Comparison of ENCODE assay signal across 12 cellular contexts in the genomic region with DNA sequence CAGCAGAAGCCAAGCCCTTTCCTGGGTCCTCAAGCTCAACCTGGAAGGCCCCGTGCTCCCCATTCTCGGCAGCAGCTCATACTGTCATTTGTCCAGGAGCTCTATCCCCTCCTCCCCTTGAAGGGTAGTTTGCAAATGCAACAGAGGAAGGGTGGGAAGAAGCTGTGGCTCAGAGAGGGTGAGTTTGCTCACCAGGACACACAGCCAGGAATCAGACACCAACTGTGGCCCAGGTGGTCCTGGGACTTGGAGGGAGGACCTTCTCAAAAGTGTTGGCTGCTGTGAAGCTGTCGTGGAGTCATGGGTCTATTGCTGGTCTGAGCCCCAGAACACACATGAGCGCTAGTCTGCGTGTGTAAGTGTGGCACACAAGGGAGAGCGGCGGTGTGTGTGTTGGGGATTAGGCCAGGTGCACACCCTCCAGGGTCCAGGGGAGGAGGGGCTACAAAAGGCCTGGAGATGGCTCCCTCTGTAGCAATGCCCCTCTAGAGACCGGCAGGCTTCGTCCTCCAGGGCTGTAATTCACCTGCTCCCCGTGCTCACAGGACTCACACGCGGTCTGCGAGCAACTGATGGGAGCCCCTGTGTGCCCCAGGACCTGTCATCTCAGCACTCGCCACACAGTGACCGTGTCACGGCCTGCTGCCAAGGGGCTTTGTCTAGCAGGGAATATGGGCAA. TPM values are rescaled to one million over a fixed set of nuclear protein-coding genes. Genes with fewer than 3 reads are reported as not detected.
DNase-seq lines count a peak whose midpoint lies in the region; ATAC-seq lines count a peak whose summit lies in the region.
"Had no signal": no experiment of that assay in that cellular context is flagged by ENCODE, and none has a peak within 500 bp of the region (broad histone marks: within the 10 kb centered on the region; RNA-seq: fewer than 3 reads in every experiment).

No MANE protein-coding gene starts in this region.

- no peak for ATAC-seq in activated naive CD8-positive, alpha-beta T cell treated with anti-CD3 and anti-CD28 coated beads, Interleukin-2, amount 10 ng/mL, durations not matched to agents 7 days and 5 days (ENCODE audit: low read depth)
- no peak for ATAC-seq in GM18907 (IDR thresholded peaks at IDR 0.05; ENCODE audit: unreplicated experiment)
- no peak for ATAC-seq in left cardiac atrium

- no peak overlapping the region for H3K4me3 Mint-ChIP-seq in activated CD4-positive, alpha-beta T cell treated with anti-CD3 and anti-CD28 coated beads, Interleukin-2, amount 10 ng/mL, durations not matched to agents 7 days and 5 days
- H3K4me3 Mint-ChIP-seq in activated naive CD8-positive, alpha-beta T cell treated with anti-CD3 and anti-CD28 coated beads, Interleukin-2, amount 10 ng/mL, durations not matched to agents 7 days and 5 days = peak overlapping the region; percentile 78

- no peaks in the 10 kb centered on the region for H3K79me2 ChIP-seq in Karpas-422 (ENCODE audit: low read length)

- no peaks in the 10 kb centered on the region for H3K36me3 Mint-ChIP-seq in activated CD4-positive, alpha-beta T cell treated with anti-CD3 and anti-CD28 coated beads, Interleukin-2, amount 10 ng/mL, durations not matched to agents 7 days and 5 days (ENCODE audit: low read depth)
- H3K36me3 Mint-ChIP-seq in activated naive CD8-positive, alpha-beta T cell treated with anti-CD3 and anti-CD28 coated beads, Interleukin-2, amount 10 ng/mL, durations not matched to agents 7 days and 5 days = no peaks in the 10 kb centered on the region

- intact Hi-C loops in left cardiac atrium (cut with DNase I) = loop anchor here in 1 of 2 donors (2.0 to 10.0 kb wide), 2 partner anchors 87 to 247 kb away; a partner anchor contains a TSS

- no peaks in the 10 kb centered on the region for H3K27me3 ChIP-seq in Karpas-422 (ENCODE audit: low read length)
- no peaks in the 10 kb centered on the region for H3K27me3 ChIP-seq in neuronal stem cell (ENCODE audit: control insufficient read depth in 3 of 3, insufficient read depth in 3 of 3, low read depth in 1 of 3, low read length in 3 of 3)
- H3K27me3 ChIP-seq: brain microvascular endothelial cell, tibial artery had no signal

- peak overlapping the region; percentile 61 for H3K27ac Mint-ChIP-seq in activated CD4-positive, alpha-beta T cell treated with anti-CD3 and anti-CD28 coated beads, Interleukin-2, amount 10 ng/mL, durations not matched to agents 7 days and 5 days
- H3K27ac Mint-ChIP-seq in activated naive CD8-positive, alpha-beta T cell treated with anti-CD3 and anti-CD28 coated beads, Interleukin-2, amount 10 ng/mL, durations not matched to agents 7 days and 5 days = peak overlapping the region; percentile 86

- WGBS in neuronal stem cell (ENCODE audit: extremely low coverage in 2 of 2, insufficient read length in 2 of 2, insufficient replicate concordance in 1 of 2), 2 donors = no CpG with 5 or more reads among the region's 16 CpGs

- H2BK12ac ChIP-seq in neuronal stem cell (ENCODE audit: low read length) = peak overlapping the region; percentile 75

- no peak overlapping the region for H2BK120ac ChIP-seq in neuronal stem cell (ENCODE audit: low read depth, low read length)

- H3K9me3 ChIP-seq in Karpas-422 (ENCODE audit: low read length) = no peaks in the 10 kb centered on the region
- H3K9me3 ChIP-seq in neuronal stem cell (replicated peaks in 1 of 2; ENCODE audit: control insufficient read depth in 2 of 2, insufficient read depth in 1 of 2, low read depth in 1 of 2, low read length in 2 of 2) = no peaks in the 10 kb centered on the region
- H3K9me3 ChIP-seq: A549, tibial artery had no signal

- peaks cover 43% of the 10 kb centered on the region for H3K4me1 Mint-ChIP-seq in activated CD4-positive, alpha-beta T cell treated with anti-CD3 and anti-CD28 coated beads, Interleukin-2, amount 10 ng/mL, durations not matched to agents 7 days and 5 days
- H3K4me1 Mint-ChIP-seq in activated naive CD8-positive, alpha-beta T cell treated with anti-CD3 and anti-CD28 coated beads, Interleukin-2, amount 10 ng/mL, durations not matched to agents 7 days and 5 days = peaks cover 37% of the 10 kb centered on the region

- H4K20me1 ChIP-seq in Karpas-422 (ENCODE audit: insufficient read depth, low read depth, low read length) = no peaks in the 10 kb centered on the region

- H2AFZ ChIP-seq in Karpas-422 (ENCODE audit: low read length) (peak overlapping the region; percentile 71), neuronal stem cell (ENCODE audit: low read length) (peak overlapping the region; percentile 30)

- H3K79me1 ChIP-seq in neuronal stem cell (ENCODE audit: low read depth, low read length) = peaks cover 2% of the 10 kb centered on the region

- DNase-seq in activated CD4-positive, alpha-beta T cell treated with anti-CD3 and anti-CD28 coated beads, Interleukin-2, amount 10 ng/mL, durations not matched to agents 7 days and 5 days = no peak
- no peak for DNase-seq in activated CD4-positive, alpha-beta T cell treated with anti-CD3 and anti-CD28 coated beads for 1 hour
- DNase-seq in Karpas-422 (peak; percentile 32), neuronal stem cell (ENCODE audit: low spot score) (no peak), left cardiac atrium (no peak)
- DNase-seq in activated naive CD8-positive, alpha-beta T cell treated with anti-CD3 and anti-CD28 coated beads, Interleukin-2, amount 10 ng/mL, durations not matched to agents 7 days and 5 days = peak; percentile 40
- no peak for DNase-seq in stimulated activated naive CD4-positive, alpha-beta T cell (lab: John Stamatoyannopoulos, UW)
- DNase-seq: brain microvascular endothelial cell, NCI-H446, tibial artery had no signal

- H3K9me2 ChIP-seq in Karpas-422 (replicated peaks; ENCODE audit: insufficient read depth, low read length) = no peaks in the 10 kb centered on the region

- H3K4ac ChIP-seq in neuronal stem cell (ENCODE audit: low read length) = no peak overlapping the region

- H3K9me3 Mint-ChIP-seq in activated CD4-positive, alpha-beta T cell treated with anti-CD3 and anti-CD28 coated beads, Interleukin-2, amount 10 ng/mL, durations not matched to agents 7 days and 5 days = no peaks in the 10 kb centered on the region
- no peaks in the 10 kb centered on the region for H3K9me3 Mint-ChIP-seq in activated naive CD8-positive, alpha-beta T cell treated with anti-CD3 and anti-CD28 coated beads, Interleukin-2, amount 10 ng/mL, durations not matched to agents 7 days and 5 days

- H2BK5ac ChIP-seq in neuronal stem cell (ENCODE audit: low read length) = no peak overlapping the region

- peak overlapping the region; percentile 85 for H2AK5ac ChIP-seq in neuronal stem cell (ENCODE audit: low read depth, low read length)

- POLR2A ChIA-PET in activated CD4-positive, alpha-beta T cell treated with anti-CD3 and anti-CD28 coated beads, Interleukin-2, amount 10 ng/mL, durations not matched to agents 7 days and 5 days (lab: Charles Lee) = no interaction called here
- POLR2A ChIA-PET in activated naive CD8-positive, alpha-beta T cell treated with anti-CD3 and anti-CD28 coated beads, Interleukin-2, amount 10 ng/mL, durations not matched to agents 7 days and 5 days (lab: Charles Lee) = interaction anchor here (0.6 to 3.5 kb wide), 6 partner anchors 8 to 766 kb away, joined by 3 to 14 read pairs (median 6); a partner anchor contains a TSS

- CTCF ChIA-PET in activated CD4-positive, alpha-beta T cell treated with anti-CD3 and anti-CD28 coated beads, Interleukin-2, amount 10 ng/mL, durations not matched to agents 7 days and 5 days (lab: Charles Lee) = interaction anchor here (0.5 to 1.8 kb wide), 12 partner anchors 8 to 746 kb away, joined by 3 to 10 read pairs (median 4); a partner anchor contains a TSS

- H4K8ac ChIP-seq in neuronal stem cell (ENCODE audit: low read depth, low read length) = peak overlapping the region; percentile 78

- H3K4me1 ChIP-seq in Karpas-422 (ENCODE audit: low read length) (peaks cover 27% of the 10 kb centered on the region), neuronal stem cell (ENCODE audit: control insufficient read depth in 2 of 2, insufficient read depth in 1 of 2, low read depth in 1 of 2, low read length in 2 of 2) (peaks cover 2 to 12% of the 10 kb centered on the region in 2 donors)

- peak overlapping the region; percentile 90 for H2BK15ac ChIP-seq in neuronal stem cell (ENCODE audit: low read length)

- H4K91ac ChIP-seq in neuronal stem cell (ENCODE audit: low read depth, low read length, poor library complexity) = peak overlapping the region; percentile 2

- H3K36me3 ChIP-seq in Karpas-422 (ENCODE audit: insufficient read depth, low read length) (no peaks in the 10 kb centered on the region), neuronal stem cell (replicated peaks in 1 of 2; ENCODE audit: control insufficient read depth in 2 of 2, insufficient read depth in 2 of 2, low read length in 2 of 2) (no peaks in the 10 kb centered on the region)
- H3K36me3 ChIP-seq: brain microvascular endothelial cell, tibial artery had no signal

- H3K27ac ChIP-seq in Karpas-422 (ENCODE audit: low read length) (no peak overlapping the region), neuronal stem cell (replicated peaks; ENCODE audit: low read length) (no peak overlapping the region)
- H3K27ac ChIP-seq: brain microvascular endothelial cell, tibial artery had no signal

- no peak overlapping the region for H3K23ac ChIP-seq in neuronal stem cell (ENCODE audit: low read depth, low read length, poor library complexity)

- H3K27me3 Mint-ChIP-seq in activated CD4-positive, alpha-beta T cell treated with anti-CD3 and anti-CD28 coated beads, Interleukin-2, amount 10 ng/mL, durations not matched to agents 7 days and 5 days = no peaks in the 10 kb centered on the region
- peaks cover 2% of the 10 kb centered on the region for H3K27me3 Mint-ChIP-seq in activated naive CD8-positive, alpha-beta T cell treated with anti-CD3 and anti-CD28 coated beads, Interleukin-2, amount 10 ng/mL, durations not matched to agents 7 days and 5 days

- H3K9ac ChIP-seq in Karpas-422 (ENCODE audit: low read length) (no peak overlapping the region), neuronal stem cell (ENCODE audit: low read depth, low read length, poor library complexity) (no peak overlapping the region)

- H3K4me3 ChIP-seq in Karpas-422 (ENCODE audit: low read length) (no peak overlapping the region), neuronal stem cell (ENCODE audit: low read length in 2 of 2) (no peak overlapping the region)

- H3K14ac ChIP-seq in neuronal stem cell (ENCODE audit: low read length) = no peak overlapping the region

- no peak overlapping the region for H3K18ac ChIP-seq in neuronal stem cell (ENCODE audit: low read length)

- no peak overlapping the region for H3K4me2 ChIP-seq in Karpas-422 (ENCODE audit: low read depth, low read length, poor library complexity, severe bottlenecking)
- H3K4me2 ChIP-seq in neuronal stem cell (ENCODE audit: insufficient read depth, low read length, poor library complexity, severe bottlenecking) = no peak overlapping the region

RNA-seq across cellular contexts. Expression of a gene that starts 8.2 kb away (rescaled TPM):
- total RNA-seq in activated CD4-positive, alpha-beta T cell treated with anti-CD3 and anti-CD28 coated beads, Interleukin-2, amount 10 ng/mL, durations not matched to agents 7 days and 5 days = 1,000 to 10,000 TPM; 2,151 to 2,478 TPM
- total RNA-seq in Karpas-422 (2014; rRNA removed; shearing (Covaris generic); ENCODE audit: low replicate concordance) = 3,040 and 3,750 TPM in 2 replicates
- total RNA-seq in activated naive CD8-positive, alpha-beta T cell treated with anti-CD3 and anti-CD28 coated beads, Interleukin-2, amount 10 ng/mL, durations not matched to agents 7 days and 5 days = 1,000 to 10,000 TPM; 2,811 to 2,872 TPM
- 5,106 TPM for polyA plus RNA-seq in neuronal stem cell (2013, experiment 1 of 2)
- polyA plus RNA-seq in neuronal stem cell (2013, experiment 2 of 2) = 5,095 TPM
- total RNA-seq in left cardiac atrium = 1,000 to 10,000 TPM; 1,239 to 1,275 TPM

RNA-seq across cellular contexts. Expression of a gene that starts 45.0 kb away (rescaled TPM):
- total RNA-seq in activated CD4-positive, alpha-beta T cell treated with anti-CD3 and anti-CD28 coated beads, Interleukin-2, amount 10 ng/mL, durations not matched to agents 7 days and 5 days = 100 to 1,000 TPM; 462 to 507 TPM
- total RNA-seq in Karpas-422 (2014; rRNA removed; shearing (Covaris generic); ENCODE audit: low replicate concordance) = 5,756 and 8,933 TPM in 2 replicates
- total RNA-seq in activated naive CD8-positive, alpha-beta T cell treated with anti-CD3 and anti-CD28 coated beads, Interleukin-2, amount 10 ng/mL, durations not matched to agents 7 days and 5 days = 100 to 1,000 TPM; 341 to 350 TPM
- 61.0 TPM for polyA plus RNA-seq in neuronal stem cell (2013, experiment 1 of 2)
- polyA plus RNA-seq in neuronal stem cell (2013, experiment 2 of 2) = 61.3 TPM
- total RNA-seq in left cardiac atrium = 100 to 1,000 TPM; 255 to 433 TPM
- polyA plus RNA-seq: A549 had no signal

RNA-seq across cellular contexts. Expression of a gene that starts 50.2 kb away (rescaled TPM):
- under 1 TPM; 0.50 to 0.71 TPM for total RNA-seq in activated CD4-positive, alpha-beta T cell treated with anti-CD3 and anti-CD28 coated beads, Interleukin-2, amount 10 ng/mL, durations not matched to agents 7 days and 5 days
- total RNA-seq in Karpas-422 (2014; rRNA removed; shearing (Covaris generic); ENCODE audit: low replicate concordance) = 8.4 and 20.9 TPM in 2 replicates
- 1 to 10 TPM; 1.0 to 1.9 TPM for total RNA-seq in activated naive CD8-positive, alpha-beta T cell treated with anti-CD3 and anti-CD28 coated beads, Interleukin-2, amount 10 ng/mL, durations not matched to agents 7 days and 5 days
- polyA plus RNA-seq in neuronal stem cell (2013, experiment 1 of 2) = 27.1 TPM
- 25.9 TPM for polyA plus RNA-seq in neuronal stem cell (2013, experiment 2 of 2)
- 10 to 100 TPM; 59.3 to 71.2 TPM for total RNA-seq in left cardiac atrium

Comparison
In these comparisons a context has a peak if more than half of its experiments do, and no peak if none do; other contexts are left out.
1. DNase-seq: peak in Karpas-422 (single experiment) and activated naive CD8-positive, alpha-beta T cell treated with anti-CD3 and anti-CD28 coated beads, Interleukin-2, amount 10 ng/mL, durations not matched to agents 7 days and 5 days (single experiment); none in activated CD4-positive, alpha-beta T cell treated with anti-CD3 and anti-CD28 coated beads, Interleukin-2, amount 10 ng/mL, durations not matched to agents 7 days and 5 days (single experiment), activated CD4-positive, alpha-beta T cell treated with anti-CD3 and anti-CD28 coated beads for 1 hour (single experiment), neuronal stem cell (single experiment), stimulated activated naive CD4-positive, alpha-beta T cell (0 of 6) and left cardiac atrium (single experiment).
2. RNA of a gene that starts 45.0 kb away (total RNA-seq): 5,756 to 8,933 TPM in Karpas-422; 462 to 507 TPM in activated CD4-positive, alpha-beta T cell treated with anti-CD3 and anti-CD28 coated beads, Interleukin-2, amount 10 ng/mL, durations not matched to agents 7 days and 5 days, 255 to 433 TPM in left cardiac atrium and 341 to 350 TPM in activated naive CD8-positive, alpha-beta T cell treated with anti-CD3 and anti-CD28 coated beads, Interleukin-2, amount 10 ng/mL, durations not matched to agents 7 days and 5 days; every median in the first group is over 10 times any median in the second.